1 cellular context compared by ENCODE assay signal in the genomic region with DNA sequence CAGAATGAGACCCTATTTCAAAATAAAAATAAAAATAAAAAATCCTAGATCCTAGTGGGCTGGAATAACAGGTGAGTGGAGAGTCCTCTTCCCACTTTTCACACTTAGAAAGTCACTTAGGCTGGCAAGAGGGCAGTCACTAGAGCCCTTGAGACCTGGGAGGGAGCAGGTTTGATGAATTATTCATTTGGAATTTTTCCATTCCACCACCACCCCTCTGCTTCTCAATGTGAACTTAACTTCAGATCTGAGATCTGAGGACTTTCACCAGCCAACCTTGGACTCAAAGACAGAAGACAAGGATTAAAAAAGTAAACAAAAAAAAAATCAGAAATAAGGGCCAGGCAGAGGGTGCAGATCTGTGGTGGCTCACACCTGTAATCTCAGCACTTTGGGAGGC.
TF ChIP-seq lines count a peak whose summit lies in the region.

No MANE protein-coding gene starts in this region.

TF ChIP-seq in HepG2, 621 proteins besides CTCF, POLR2A, EP300 and RAD21 (continued from another document):
- TF ChIP-seq, protein P1, sequence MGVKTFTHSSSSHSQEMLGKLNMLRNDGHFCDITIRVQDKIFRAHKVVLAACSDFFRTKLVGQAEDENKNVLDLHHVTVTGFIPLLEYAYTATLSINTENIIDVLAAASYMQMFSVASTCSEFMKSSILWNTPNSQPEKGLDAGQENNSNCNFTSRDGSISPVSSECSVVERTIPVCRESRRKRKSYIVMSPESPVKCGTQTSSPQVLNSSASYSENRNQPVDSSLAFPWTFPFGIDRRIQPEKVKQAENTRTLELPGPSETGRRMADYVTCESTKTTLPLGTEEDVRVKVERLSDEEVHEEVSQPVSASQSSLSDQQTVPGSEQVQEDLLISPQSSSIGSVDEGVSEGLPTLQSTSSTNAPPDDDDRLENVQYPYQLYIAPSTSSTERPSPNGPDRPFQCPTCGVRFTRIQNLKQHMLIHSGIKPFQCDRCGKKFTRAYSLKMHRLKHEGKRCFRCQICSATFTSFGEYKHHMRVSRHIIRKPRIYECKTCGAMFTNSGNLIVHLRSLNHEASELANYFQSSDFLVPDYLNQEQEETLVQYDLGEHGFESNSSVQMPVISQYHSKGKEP (CRISPR knock-in tag; IDR thresholded peaks at IDR 0.05): no peak
- TF ChIP-seq ZNF552 (CRISPR knock-in tag; IDR thresholded peaks at IDR 0.05; ENCODE audit: borderline replicate concordance) (no peak), ZNF382 (CRISPR knock-in tag; IDR thresholded peaks at IDR 0.05; ENCODE audit: borderline replicate concordance) (no peak), FOXP1 (IDR thresholded peaks at IDR 0.05) (no peak), FOXP1 (CRISPR knock-in tag; IDR thresholded peaks at IDR 0.05) (no peak), ZNF816 (CRISPR knock-in tag; IDR thresholded peaks at IDR 0.05; ENCODE audit: borderline replicate concordance) (no peak), EHMT2 (IDR thresholded peaks at IDR 0.05; ENCODE audit: borderline replicate concordance, low read depth, low read length) (no peak), KLF11 (CRISPR knock-in tag; IDR thresholded peaks at IDR 0.05) (no peak), MTA3 (CRISPR knock-in tag; IDR thresholded peaks at IDR 0.05) (no peak)
